ENCODE assay signal across 8 cellular contexts in the genomic region with DNA sequence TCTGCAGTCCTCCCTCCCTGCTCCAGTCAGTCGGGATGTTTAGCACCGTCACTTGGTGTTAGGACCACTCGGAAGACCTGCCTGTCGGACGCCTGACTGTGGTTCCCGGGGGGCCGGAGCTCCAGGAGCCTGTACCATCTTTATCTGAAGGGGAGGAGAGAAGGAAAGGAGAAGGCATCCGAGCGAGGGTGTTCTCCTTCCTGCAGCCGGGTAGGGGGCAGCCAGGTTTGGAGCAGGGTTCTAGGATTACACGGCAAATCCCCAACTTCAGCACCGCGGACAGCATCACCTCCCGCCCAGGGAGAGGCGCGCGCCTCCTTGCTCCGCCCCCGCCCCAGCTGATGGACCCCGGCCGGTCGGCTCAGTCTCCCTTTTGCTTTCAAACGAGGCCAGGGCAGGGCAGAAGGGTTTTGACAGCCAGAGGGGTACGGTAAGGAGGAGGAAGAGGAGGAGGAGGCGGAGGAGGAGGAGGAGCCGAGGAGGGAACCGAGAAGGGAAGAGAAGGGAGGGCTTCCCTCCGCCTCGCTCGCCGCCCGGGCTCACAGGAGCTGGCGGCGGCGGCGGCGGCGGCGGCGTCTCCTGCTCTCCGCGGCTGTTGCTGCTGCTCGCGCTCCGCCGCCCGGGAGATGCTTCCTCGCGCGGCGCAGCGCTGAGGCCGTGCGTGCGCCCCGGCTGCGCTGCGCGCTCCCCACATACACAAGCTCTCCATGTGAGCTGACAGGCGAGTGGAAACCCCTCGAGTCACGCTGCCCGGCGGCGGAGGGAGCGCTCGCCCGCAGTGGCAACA. TPM values are rescaled to one million over a fixed set of nuclear protein-coding genes. Genes with fewer than 3 reads are reported as not detected.
A peak's percentile ranks its signal among the peaks of the same experiment; 100 is the strongest.
DNase-seq lines count a peak whose midpoint lies in the region; ATAC-seq and TF ChIP-seq lines count a peak whose summit lies in the region.

No MANE protein-coding gene starts in this region.

- no TSS peak for BruUV-seq in HCT116 (replicated peaks; lab: Mats Ljungman, UMichigan)

- peak overlapping the region; percentile 81 to 95 (median 90) for H3K4me2 ChIP-seq in BLaER1 treated with 17β-estradiol and CSF1 and Interleukin-3, amounts not matched to agents 10 nM and 100 nM
- no peak overlapping the region for H3K4me2 ChIP-seq in HCT116 (ENCODE audit: low read length)

- H3K4me3 ChIP-seq in BLaER1 treated with 17β-estradiol and CSF1 and Interleukin-3, amounts not matched to agents 10 nM and 100 nM, result peak overlapping the region; percentile 67 to 79 (median 76)
- no peak overlapping the region for H3K4me3 ChIP-seq in HCT116 (replicated peaks in 1 of 2; ENCODE audit: low read depth in 1 of 2, low read length in 2 of 2)
- peak overlapping the region; percentile 48 for H3K4me3 ChIP-seq in astrocyte of the cerebellum (ENCODE audit: low read depth, low read length)
- peak overlapping the region; percentile 37 to 41 for H3K4me3 ChIP-seq in prostate gland

- peaks cover 0 to 8% (median 0%) of the 10 kb centered on the region in 11 experiments; a peak in 2 of 22 replicates for H4K20me1 ChIP-seq in BLaER1 treated with 17β-estradiol and CSF1 and Interleukin-3, amounts not matched to agents 10 nM and 100 nM
- no peaks in the 10 kb centered on the region for H4K20me1 ChIP-seq in HCT116 (ENCODE audit: insufficient read depth)

- H3K9ac ChIP-seq in BLaER1 treated with 17β-estradiol and CSF1 and Interleukin-3, amounts not matched to agents 10 nM and 100 nM, result peak overlapping the region in 10 of 11 experiments; percentile 51 to 76 (median 68); a peak in 20 of 22 replicates
- H3K9ac ChIP-seq in HCT116 (ENCODE audit: low read length), result no peak overlapping the region

- peak overlapping the region in 10 of 11 experiments; percentile 29 to 67 (median 53); a peak in 16 of 22 replicates for H3K27ac ChIP-seq in BLaER1 treated with 17β-estradiol and CSF1 and Interleukin-3, amounts not matched to agents 10 nM and 100 nM
- H3K27ac ChIP-seq in HCT116 (ENCODE audit: low read depth, low read length), result no peak overlapping the region
- no peak overlapping the region for H3K27ac ChIP-seq in prostate gland

- TF ChIP-seq POLR2A in HCT116 (IDR thresholded peaks at IDR 0.05; ENCODE audit: borderline replicate concordance, extremely low read depth, insufficient read depth, insufficient read length), result no peak
- no peak for TF ChIP-seq POLR2A in prostate gland (IDR thresholded peaks at IDR 0.05)

- peaks cover 12 to 22% (median 13%) of the 10 kb centered on the region in 10 experiments for H3K4me1 ChIP-seq in BLaER1 treated with 17β-estradiol and CSF1 and Interleukin-3, amounts not matched to agents 10 nM and 100 nM
- H3K4me1 ChIP-seq in HCT116 (ENCODE audit: control insufficient read depth in 1 of 2, insufficient read depth in 2 of 2, low read length in 2 of 2) (no peaks in the 10 kb centered on the region), prostate gland (replicated peaks) (no peaks in the 10 kb centered on the region)

- TF ChIP-seq CTCF in HCT116 (IDR thresholded peaks at IDR 0.05 in 2 of 3, conservative IDR thresholded peaks at IDR 0.05 in 1 of 3; ENCODE audit: borderline replicate concordance in 1 of 3, insufficient read depth in 1 of 3, low read depth in 2 of 3, low read length in 2 of 3) (no peak), astrocyte of the cerebellum (IDR thresholded peaks at IDR 0.05; ENCODE audit: low read depth, low read length, missing control alignments) (no peak), prostate gland (IDR thresholded peaks at IDR 0.05) (no peak)

- WGBS in prostate gland, result under 1% methylated on average over 68 of the region's 68 CpGs

- no peak for ATAC-seq in HCT116
- no peak for ATAC-seq in GM18520 (IDR thresholded peaks at IDR 0.05; ENCODE audit: unreplicated experiment)

- no peaks in the 10 kb centered on the region for H3K36me3 ChIP-seq in BLaER1 treated with 17β-estradiol and CSF1 and Interleukin-3, amounts not matched to agents 10 nM and 100 nM
- H3K36me3 ChIP-seq in HCT116 (ENCODE audit: control insufficient read depth in 1 of 2, insufficient read depth in 2 of 2, low read length in 2 of 2), result no peaks in the 10 kb centered on the region
- H3K36me3 ChIP-seq in prostate gland, result no peaks in the 10 kb centered on the region

- no peak overlapping the region for H2AFZ ChIP-seq in HCT116 (ENCODE audit: low read depth, low read length, poor library complexity, severe bottlenecking)

- no peaks in the 10 kb centered on the region for H3K27me3 ChIP-seq in BLaER1 treated with 17β-estradiol and CSF1 and Interleukin-3, amounts not matched to agents 10 nM and 100 nM
- H3K27me3 ChIP-seq in HCT116 (ENCODE audit: insufficient read depth, low read length) (no peaks in the 10 kb centered on the region), prostate gland (replicated peaks; ENCODE audit: insufficient read depth) (peaks cover 2% of the 10 kb centered on the region)

- intact Hi-C loops in HCT116 (cut with micrococcal nuclease) (no loop called here), prostate gland (cut with DNase I) (no loop called here)

- DNase-seq in HCT116 (ENCODE audit: low read depth, low spot score), result no peak
- DNase-seq in NCI-H774 (lab: John Stamatoyannopoulos, UW), result peak; percentile 84
- peak; percentile 33 for DNase-seq in astrocyte of the cerebellum (ENCODE audit: low read depth)
- peak; percentile 2 for DNase-seq in hepatic stellate cell (ENCODE audit: low spot score)
- peak; percentile 15 for DNase-seq in prostate gland (ENCODE audit: low spot score)
- DNase-seq in epidermal melanocyte (ENCODE audit: insufficient read length, low spot score), result no peak

- no peaks in the 10 kb centered on the region for H3K9me3 ChIP-seq in BLaER1 treated with 17β-estradiol and CSF1 and Interleukin-3, amounts not matched to agents 10 nM and 100 nM (replicated peaks in 1 of 11)
- H3K9me3 ChIP-seq in HCT116 (ENCODE audit: control insufficient read depth in 1 of 2, insufficient read depth in 1 of 2, low read depth in 1 of 2, low read length in 2 of 2) (peaks cover 0 to 6% of the 10 kb centered on the region in 2 experiments; a peak in 2 of 4 replicates), prostate gland (no peaks in the 10 kb centered on the region)

- H3K9me2 ChIP-seq in HCT116 (ENCODE audit: insufficient read depth), result no peaks in the 10 kb centered on the region

- POLR2A ChIA-PET in HCT116 (lab: Charles Lee), result no interaction called here

- TF ChIP-seq RAD21 in HCT116 (IDR thresholded peaks at IDR 0.05; ENCODE audit: low read depth), result no peak

- RAD21 ChIA-PET in HCT116 (lab: Charles Lee; ENCODE audit: low non-redundant PET in 1 of 2, low total read pairs in 2 of 2, uncharacterized antibody in 2 of 2, unreplicated experiment in 2 of 2), result no interaction called here

- in situ Hi-C loops in astrocyte of the cerebellum (cut with HindIII; ENCODE audit: low sequenced_read_pairs), result no loop called here

- CTCF ChIA-PET in HCT116 (lab: Charles Lee), result no interaction called here

- no peaks in the 10 kb centered on the region for H3K79me2 ChIP-seq in HCT116 (ENCODE audit: insufficient read depth, low read length)

TF ChIP-seq in HCT116, 20 proteins besides CTCF, POLR2A, EP300 and RAD21:
- TF ChIP-seq REST (IDR thresholded peaks at IDR 0.05; ENCODE audit: low read depth), result peak; percentile 23; the same call in 1 of the 2 replicates
- TF ChIP-seq CEBPB (IDR thresholded peaks at IDR 0.05; ENCODE audit: low read depth), result no peak

RNA-seq across cellular contexts. Expression of gene CNTNAP2, which starts 0.7 kb away (rescaled TPM):
- total RNA-seq in HCT116 (2021; ENCODE audit: unreplicated experiment) (0.37 TPM), prostate gland (10 to 100 TPM; 10.6 to 43.7 TPM)
- polyA plus RNA-seq in HCT116 (2012), result 0.05 and 0.07 TPM in 2 replicates

Comparison
In these comparisons a context has a peak if more than half of its experiments do, and no peak if none do; other contexts are left out.
1. H3K27ac ChIP-seq: peak in BLaER1 treated with 17β-estradiol and CSF1 and Interleukin-3, amounts not matched to agents 10 nM and 100 nM (10 of 11); none in HCT116 (single experiment) and prostate gland (0 of 2).
2. H3K4me3 ChIP-seq: peak in BLaER1 treated with 17β-estradiol and CSF1 and Interleukin-3, amounts not matched to agents 10 nM and 100 nM (10 of 10), astrocyte of the cerebellum (single experiment) and prostate gland (2 of 2); none in HCT116 (0 of 2).
3. DNase-seq: peak in NCI-H774 (single experiment), astrocyte of the cerebellum (single experiment), hepatic stellate cell (single experiment) and prostate gland (single experiment); none in HCT116 (single experiment) and epidermal melanocyte (single experiment).